Comparison of ENCODE assay signal across 8 cellular contexts in the genomic region with DNA sequence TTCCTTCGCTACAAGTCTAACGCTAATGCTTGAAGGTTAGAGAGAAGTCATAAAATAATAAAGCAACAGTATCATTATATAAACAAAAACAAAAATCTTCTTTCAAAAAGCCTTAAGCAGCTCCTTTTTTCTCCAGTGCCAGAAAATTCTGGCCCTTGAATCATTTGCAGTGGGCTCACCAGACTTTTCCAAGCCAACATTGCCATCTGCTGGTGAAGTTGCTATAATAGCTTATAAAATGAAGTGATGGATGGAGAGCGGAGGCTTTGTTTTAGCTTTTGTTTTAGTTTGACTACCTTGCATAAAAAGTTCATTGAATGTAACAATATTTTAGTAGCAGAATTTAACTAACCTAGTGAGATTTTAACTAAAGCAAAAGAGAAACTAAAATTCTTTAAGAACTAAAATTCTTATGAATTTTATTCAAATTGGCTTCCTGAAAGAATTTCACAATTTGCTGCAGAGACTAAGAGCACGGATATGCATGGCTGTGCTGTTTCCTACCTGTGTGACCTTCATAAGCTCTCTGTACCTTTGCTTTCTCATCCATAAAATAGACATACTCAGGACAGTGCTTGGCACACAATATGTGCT. TPM values are rescaled to one million over a fixed set of nuclear protein-coding genes. Genes with fewer than 3 reads are reported as not detected.
DNase-seq lines count a peak whose midpoint lies in the region; ATAC-seq and TF ChIP-seq lines count a peak whose summit lies in the region.

No MANE protein-coding gene starts in this region.

- H3K4me2 ChIP-seq in GM23248 (ENCODE audit: unreplicated experiment), result no peak overlapping the region

- ATAC-seq in right lobe of liver, result peak; percentile 71 to 85 (median 80)
- no peak for ATAC-seq in GM18520 (IDR thresholded peaks at IDR 0.05; ENCODE audit: unreplicated experiment)

- H4K20me1 ChIP-seq in GM23248 (ENCODE audit: insufficient read depth), result no peaks in the 10 kb centered on the region

- H3K4me3 ChIP-seq in CD8-positive, alpha-beta memory T cell (ENCODE audit: low read length), result no peak overlapping the region
- H3K4me3 ChIP-seq in GM23248 (no peak overlapping the region), colonic mucosa (no peak overlapping the region), right lobe of liver (no peak overlapping the region)

- no peaks in the 10 kb centered on the region for H3F3A ChIP-seq in GM23248 (ENCODE audit: insufficient read depth)

- peak; percentile 37 to 69 (median 52) for DNase-seq in CD8-positive, alpha-beta memory T cell
- peak; percentile 79 for DNase-seq in GM23248
- peak; percentile 69 for DNase-seq in NCI-H2171 (lab: John Stamatoyannopoulos, UW)
- peak; percentile 42 to 54 for DNase-seq in activated CD4-positive, alpha-beta T cell treated with anti-CD3 and anti-CD28 coated beads for 24 hours (ENCODE audit: low read depth in 2 of 2)
- DNase-seq in colonic mucosa, result peak; percentile 74
- DNase-seq in right lobe of liver, result peak in 1 of 3 donors; percentile 60
- DNase-seq in stimulated activated CD8-positive, alpha-beta memory T cell treated with anti-CD3 and anti-CD28 coated beads, Interleukin-15, amount 100 ng/mL, for 1 hour (ENCODE audit: low read depth), result peak; percentile 49

- no peak overlapping the region for H3K27ac Mint-ChIP-seq in CD8-positive, alpha-beta memory T cell

- H3K9me3 Mint-ChIP-seq in CD8-positive, alpha-beta memory T cell, result no peaks in the 10 kb centered on the region

- H3K9me3 ChIP-seq in CD8-positive, alpha-beta memory T cell (ENCODE audit: low read length), result no peaks in the 10 kb centered on the region
- no peaks in the 10 kb centered on the region for H3K9me3 ChIP-seq in GM23248 (ENCODE audit: low read depth)
- H3K9me3 ChIP-seq in colonic mucosa, result no peaks in the 10 kb centered on the region
- H3K9me3 ChIP-seq in right lobe of liver, result no peaks in the 10 kb centered on the region

- no peaks in the 10 kb centered on the region for H3K4me1 ChIP-seq in CD8-positive, alpha-beta memory T cell (ENCODE audit: insufficient read depth, low read length)
- H3K4me1 ChIP-seq in GM23248 (ENCODE audit: insufficient read depth) (no peaks in the 10 kb centered on the region), colonic mucosa (no peaks in the 10 kb centered on the region), right lobe of liver (no peaks in the 10 kb centered on the region)

- H3K9me2 ChIP-seq in GM23248 (ENCODE audit: insufficient read depth), result no peaks in the 10 kb centered on the region

- H3K27me3 ChIP-seq in CD8-positive, alpha-beta memory T cell (ENCODE audit: insufficient read depth, low read length, poor library complexity, severe bottlenecking), result peaks cover 3% of the 10 kb centered on the region
- H3K27me3 ChIP-seq in GM23248 (replicated peaks; ENCODE audit: insufficient read depth) (peaks cover 11% of the 10 kb centered on the region; the same call in 1 of the 2 replicates), colonic mucosa (no peaks in the 10 kb centered on the region), right lobe of liver (no peaks in the 10 kb centered on the region)

- POLR2A ChIA-PET in CD8-positive, alpha-beta memory T cell (lab: Charles Lee), result interaction anchor here (1.1 to 1.4 kb wide), 2 partner anchors 124 to 174 kb away, joined by 3 to 6 read pairs; no protein-coding TSS in a partner anchor

- peaks cover 0 to 3% (median 3%) of the 10 kb centered on the region in 3 donors for H3K36me3 Mint-ChIP-seq in CD8-positive, alpha-beta memory T cell

- H3K4me3 Mint-ChIP-seq in CD8-positive, alpha-beta memory T cell, result no peak overlapping the region

- 74 to 75% methylated on average over 4 of the region's 4 CpGs for WGBS in GM23248 (ENCODE audit: low coverage in 1 of 2, low lambda C conversion rate in 2 of 2, missing lambda C conversion rate in 2 of 2), 2 experiments
- 25% methylated on average over 4 of the region's 4 CpGs for WGBS in right lobe of liver (ENCODE audit: insufficient coverage, low coverage, low lambda C conversion rate, missing lambda C conversion rate)

- no peak overlapping the region for H2AFZ ChIP-seq in GM23248

- TF ChIP-seq CTCF in colonic mucosa (IDR thresholded peaks at IDR 0.05) (peak; percentile 38), right lobe of liver (IDR thresholded peaks at IDR 0.05) (peak; percentile 60 to 80 (median 66))

- intact Hi-C loops in colonic mucosa (cut with DNase I), result loop anchor here (1.0 to 10.0 kb wide), 3 partner anchors 174 to 532 kb away; no protein-coding TSS in a partner anchor
- intact Hi-C loops in right lobe of liver (cut with DNase I), result loop anchor here (10.0 kb wide), 1 partner anchor 172 kb away; no protein-coding TSS in a partner anchor

- no peak overlapping the region for H3K27ac ChIP-seq in CD8-positive, alpha-beta memory T cell (ENCODE audit: low read depth, low read length)
- H3K27ac ChIP-seq in GM23248 (no peak overlapping the region), colonic mucosa (no peak overlapping the region), right lobe of liver (no peak overlapping the region)

- peaks cover 3 to 15% of the 10 kb centered on the region in 2 donors for H3K27me3 Mint-ChIP-seq in CD8-positive, alpha-beta memory T cell

- H3K79me2 ChIP-seq in GM23248 (ENCODE audit: insufficient read depth), result no peaks in the 10 kb centered on the region

- H3K4me1 Mint-ChIP-seq in CD8-positive, alpha-beta memory T cell, result no peaks in the 10 kb centered on the region

- H3K36me3 ChIP-seq in CD8-positive, alpha-beta memory T cell (ENCODE audit: insufficient read depth, low read length), result no peaks in the 10 kb centered on the region
- H3K36me3 ChIP-seq in GM23248 (ENCODE audit: low read depth), result no peaks in the 10 kb centered on the region
- H3K36me3 ChIP-seq in colonic mucosa, result no peaks in the 10 kb centered on the region
- no peaks in the 10 kb centered on the region for H3K36me3 ChIP-seq in right lobe of liver

- CTCF ChIA-PET in CD8-positive, alpha-beta memory T cell (lab: Charles Lee), result interaction anchor here (0.7 to 4.4 kb wide), 26 partner anchors 8 to 1817 kb away, joined by 3 to 80 read pairs (median 4); a partner anchor contains a TSS

- no peak for TF ChIP-seq POLR2A in right lobe of liver (IDR thresholded peaks at IDR 0.05)

- H3K9ac ChIP-seq in GM23248, result no peak overlapping the region
- H3K9ac ChIP-seq in colonic mucosa (ENCODE audit: low read depth in 2 of 2, low read length in 2 of 2), result no peak overlapping the region

- in situ Hi-C loops in GM23248 (cut with MboI), result loop anchor here (5.0 to 25.0 kb wide), 3 partner anchors 170 to 1135 kb away; no protein-coding TSS in a partner anchor

RNA-seq across cellular contexts. Expression of a gene that starts 44.8 kb away (rescaled TPM):
- not detected for total RNA-seq in CD8-positive, alpha-beta memory T cell
- not detected for polyA plus RNA-seq in CD8-positive, alpha-beta memory T cell
- 0.54 and 0.63 TPM in 2 replicates for total RNA-seq in GM23248 (2014; rRNA removed; shearing (Covaris generic))
- polyA plus RNA-seq in GM23248 (2016; fragmentation: Nextera tagmentation; extraction: Ambion mirVana), result 0.18 and 0.34 TPM in 2 replicates
- total RNA-seq in colonic mucosa, result 1 to 10 TPM in 1 of 2 donors, under 1 TPM in 1; 0.84 to 3.0 TPM
- 1 to 10 TPM in 2 of 6 experiments, under 1 TPM in 4; 0.49 to 9.1 (median 0.68) TPM for total RNA-seq in right lobe of liver
